ENCODE assay signal across 16 cellular contexts in genomic region chr17:81460856-81461460, GRCh38. TPM values are rescaled to one million over a fixed set of nuclear protein-coding genes. Genes with fewer than 3 reads are reported as not detected.
DNase-seq lines count a peak whose midpoint lies in the region; ATAC-seq and TF ChIP-seq lines count a peak whose summit lies in the region.
"Had no signal": no experiment of that assay in that cellular context is flagged by ENCODE, and none has a peak within 500 bp of the region (broad histone marks: within the 10 kb centered on the region; RNA-seq: fewer than 3 reads in every experiment).

No MANE protein-coding gene starts in this region.

- intact Hi-C loops in Right ventricle myocardium inferior (cut with DNase I) (no loop called here), heart right ventricle (cut with DNase I) (no loop called here), stomach (cut with DNase I; ENCODE audit: low total_unique reads) (no loop called here)

- no peak overlapping the region for H3K27ac Mint-ChIP-seq in immature natural killer cell
- H3K27ac Mint-ChIP-seq: naive B cell had no signal

- H3K36me3 ChIP-seq in heart right ventricle (peaks cover 0 to 52% (median 3%) of the 10 kb centered on the region in 9 donors), stomach (peaks cover 0 to 72% (median 62%) of the 10 kb centered on the region in 4 donors)

- H3K9me3 Mint-ChIP-seq in immature natural killer cell = no peaks in the 10 kb centered on the region
- H3K9me3 Mint-ChIP-seq: naive B cell had no signal

- peaks cover 0 to 5% (median 4%) of the 10 kb centered on the region in 3 donors for H3K27me3 Mint-ChIP-seq in immature natural killer cell (ENCODE audit: low read depth in 3 of 3)
- H3K27me3 Mint-ChIP-seq: naive B cell had no signal

- TF ChIP-seq CTCF in heart right ventricle (IDR thresholded peaks at IDR 0.05) = no peak
- TF ChIP-seq CTCF in stomach (IDR thresholded peaks at IDR 0.05) = no peak

- no peak for ATAC-seq in Right ventricle myocardium inferior
- no peak for ATAC-seq in heart right ventricle

- peak overlapping the region in 1 of 10 donors; percentile 16 for H3K4me3 ChIP-seq in heart right ventricle
- peak overlapping the region in 2 of 4 donors; percentile 18 to 29 for H3K4me3 ChIP-seq in stomach
- H3K4me3 ChIP-seq: esophagus squamous epithelium, MG63, skin epidermis had no signal

- no peaks in the 10 kb centered on the region for H3K36me3 Mint-ChIP-seq in immature natural killer cell
- H3K36me3 Mint-ChIP-seq: naive B cell had no signal

- peak; percentile 90 for DNase-seq in Right ventricle myocardium inferior (ENCODE audit: missing footprints)
- no peak for DNase-seq in heart right ventricle
- peak; percentile 75 for DNase-seq in NOMO-1 treated with dmso at 0.1 percent for 144 hours (lab: John Stamatoyannopoulos, UW; ENCODE audit: unreplicated experiment)
- peak; percentile 49 to 51 (median 50) for DNase-seq in immature natural killer cell
- peak; percentile 84 for DNase-seq in stomach
- no peak for DNase-seq in NCI-H1092 treated with DMSO at 0.1 percent for 48 hours (lab: John Stamatoyannopoulos, UW)
- no peak for DNase-seq in RKO (ENCODE audit: low spot score)
- no peak for DNase-seq in activated CD8-positive, alpha-beta memory T cell treated with anti-CD3 and anti-CD28 coated beads, Interleukin-2, amount 50 U/mL, for 48 hours
- DNase-seq: activated naive CD4-positive, alpha-beta T cell; amygdala; esophagus squamous epithelium; MG63; naive B cell; stimulated activated CD4-positive, alpha-beta T cell treated with anti-CD3 and anti-CD28 coated beads, Interleukin-4, amount 100 ng/mL, for 1 hour had no signal

- H3K27ac ChIP-seq in heart right ventricle = peak overlapping the region in 1 of 10 donors; percentile 31
- H3K27ac ChIP-seq in stomach = peak overlapping the region in 4 of 5 donors; percentile 7 to 51 (median 40)
- H3K27ac ChIP-seq: C4-2B, esophagus squamous epithelium, skin epidermis had no signal

- H3K27me3 ChIP-seq in heart right ventricle (no peaks in the 10 kb centered on the region), stomach (no peaks in the 10 kb centered on the region)
- H3K27me3 ChIP-seq: esophagus squamous epithelium, MG63 had no signal

- no peak for TF ChIP-seq POLR2A in stomach (IDR thresholded peaks at IDR 0.05)

- WGBS in heart right ventricle, 2 donors = 78 to 89% methylated on average over 42 to 43 of the region's 43 CpGs
- WGBS in stomach, 5 donors = 30 to 67% (median 47%) methylated on average over 20 to 43 of the region's 43 CpGs

- H3K9me3 ChIP-seq in heart right ventricle (no peaks in the 10 kb centered on the region), stomach (no peaks in the 10 kb centered on the region)
- H3K9me3 ChIP-seq: esophagus squamous epithelium, MG63 had no signal

- H3K4me3 Mint-ChIP-seq in immature natural killer cell = no peak overlapping the region
- H3K4me3 Mint-ChIP-seq: naive B cell had no signal

- H3K4me1 ChIP-seq in heart right ventricle = peaks cover 0 to 12% (median 0%) of the 10 kb centered on the region in 9 donors
- peaks cover 9 to 60% (median 42%) of the 10 kb centered on the region in 4 donors for H3K4me1 ChIP-seq in stomach

- H3K4me1 Mint-ChIP-seq in immature natural killer cell = peaks cover 4 to 11% of the 10 kb centered on the region in 2 donors

- no peak for TF ChIP-seq EP300 in stomach (IDR thresholded peaks at IDR 0.05)

RNA-seq across cellular contexts. Expression of gene ACTG1, which starts 51.6 kb away (rescaled TPM):
- total RNA-seq in Right ventricle myocardium inferior (468 TPM), heart right ventricle (100 to 1,000 TPM; 298 to 959 (median 345) TPM), stomach (1,000 to 10,000 TPM in 4 of 5 donors, 100 to 1,000 TPM in 1; 978 to 2,952 (median 1,777) TPM)
- polyA plus RNA-seq in heart right ventricle (1,000 to 10,000 TPM in 1 of 2 donors, 100 to 1,000 TPM in 1; 290 to 1,180 TPM), immature natural killer cell (1,000 to 10,000 TPM; 1,637 to 3,074 (median 2,788) TPM), stomach (1,000 to 10,000 TPM; 1,866 to 2,457 (median 2,070) TPM)

Comparison
In these comparisons a context has a peak if more than half of its experiments do, and no peak if none do; other contexts are left out.
1. DNase-seq: peak in Right ventricle myocardium inferior (single experiment), NOMO-1 treated with dmso at 0.1 percent for 144 hours (single experiment), immature natural killer cell (3 of 3) and stomach (single experiment); none in heart right ventricle (0 of 2), NCI-H1092 treated with DMSO at 0.1 percent for 48 hours (single experiment), RKO (single experiment) and activated CD8-positive, alpha-beta memory T cell treated with anti-CD3 and anti-CD28 coated beads, Interleukin-2, amount 50 U/mL, for 48 hours (single experiment).